Comparison of ENCODE assay signal across 8 cellular contexts in the genomic region with DNA sequence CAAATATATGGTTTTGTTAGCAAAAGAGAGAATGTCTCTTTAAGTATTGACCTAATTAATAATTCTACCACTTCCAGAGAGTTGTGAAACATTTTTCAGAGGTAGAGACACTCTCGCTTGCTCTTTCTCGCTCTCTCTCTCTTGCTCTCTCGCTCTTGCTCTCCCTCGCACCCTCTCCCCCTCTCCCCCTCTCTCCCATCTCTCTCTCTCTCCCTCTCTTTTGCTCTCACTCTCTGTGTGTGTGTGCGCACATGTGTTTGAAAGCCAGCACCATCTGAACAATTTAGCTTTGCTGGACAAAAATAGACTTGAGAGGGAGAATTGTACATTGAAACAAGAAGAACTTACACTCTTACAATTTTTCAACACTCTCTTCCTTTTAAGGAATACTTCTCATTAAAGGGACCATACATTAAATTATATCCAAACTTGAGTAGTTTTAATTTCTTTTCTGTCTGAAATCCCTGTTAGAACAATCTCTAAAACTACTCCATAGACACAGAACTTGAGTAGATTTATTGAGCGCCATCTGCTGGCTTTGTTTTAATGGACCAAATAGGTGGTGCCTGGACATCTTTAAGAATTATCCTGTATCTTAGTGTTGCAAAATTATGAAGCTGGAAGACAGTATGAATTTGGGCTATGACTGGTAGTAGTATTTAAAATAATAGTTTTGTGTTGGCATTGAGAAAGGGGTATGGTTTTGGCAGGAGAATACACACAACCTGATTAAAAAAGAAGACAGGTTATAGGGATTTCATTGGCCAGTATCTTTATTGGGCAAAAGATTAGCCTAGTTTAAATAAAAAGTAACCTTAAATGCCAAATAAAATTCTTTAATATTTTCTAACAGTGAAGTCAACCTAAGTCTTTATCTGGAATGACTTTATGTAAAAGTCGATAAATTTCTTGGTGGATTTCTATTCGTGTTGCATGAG.
DNase-seq lines count a peak whose midpoint lies in the region; ATAC-seq and TF ChIP-seq lines count a peak whose summit lies in the region.

No MANE protein-coding gene starts in this region.

- peaks cover 0 to 41% (median 5%) of the 10 kb centered on the region in 3 donors for H3K4me1 ChIP-seq in esophagus squamous epithelium

- H3K4me2 ChIP-seq in neural cell (ENCODE audit: low read length), result no peak overlapping the region

- no peaks in the 10 kb centered on the region for H3K9me3 Mint-ChIP-seq in activated CD4-positive, alpha-beta T cell treated with anti-CD3 and anti-CD28 coated beads, Interleukin-2, amount 10 ng/mL, durations not matched to agents 24 days and 14 days

- H3K9me2 ChIP-seq in neural cell (ENCODE audit: insufficient read depth, low read length), result no peaks in the 10 kb centered on the region

- TF ChIP-seq EP300 in neural cell (conservative IDR thresholded peaks at IDR 0.05; ENCODE audit: poor library complexity, severe bottlenecking), result no peak

- peak overlapping the region in 3 of 4 donors; percentile 57 to 66 (median 65) for H3K27ac ChIP-seq in esophagus squamous epithelium
- H3K27ac ChIP-seq in neural cell (ENCODE audit: low read length), result no peak overlapping the region

- no peak overlapping the region for H3K4me3 ChIP-seq in esophagus squamous epithelium
- no peak overlapping the region for H3K4me3 ChIP-seq in neural cell (ENCODE audit: low read length)

- H3K4me3 Mint-ChIP-seq in activated CD4-positive, alpha-beta T cell treated with anti-CD3 and anti-CD28 coated beads, Interleukin-2, amount 10 ng/mL, durations not matched to agents 24 days and 14 days, result no peak overlapping the region

- no peaks in the 10 kb centered on the region for H3K36me3 ChIP-seq in esophagus squamous epithelium
- no peaks in the 10 kb centered on the region for H3K36me3 ChIP-seq in neural cell (ENCODE audit: insufficient read depth, low read length)

- H3K9ac ChIP-seq in neural cell (ENCODE audit: low read length), result no peak overlapping the region

- TF ChIP-seq CTCF in esophagus squamous epithelium (IDR thresholded peaks at IDR 0.05) (peak; percentile 39 to 64 (median 53)), neural cell (IDR thresholded peaks at IDR 0.05; ENCODE audit: poor library complexity, severe bottlenecking) (peak; percentile 71)

- H4K20me1 ChIP-seq in neural cell (ENCODE audit: insufficient read depth), result no peaks in the 10 kb centered on the region

- no peaks in the 10 kb centered on the region for H3K9me3 ChIP-seq in esophagus squamous epithelium
- no peaks in the 10 kb centered on the region for H3K9me3 ChIP-seq in neural cell (ENCODE audit: low read length)

- H3F3A ChIP-seq in neural cell (ENCODE audit: insufficient read depth, low read length, poor library complexity, severe bottlenecking), result no peaks in the 10 kb centered on the region

- no peaks in the 10 kb centered on the region for H3K36me3 Mint-ChIP-seq in activated CD4-positive, alpha-beta T cell treated with anti-CD3 and anti-CD28 coated beads, Interleukin-2, amount 10 ng/mL, durations not matched to agents 24 days and 14 days (ENCODE audit: low read depth)

- intact Hi-C loops in activated CD4-positive, alpha-beta T cell treated with anti-CD3 and anti-CD28 coated beads, Interleukin-2, amount 10 ng/mL, durations not matched to agents 24 days and 14 days (cut with micrococcal nuclease), result loop anchor here (1.0 kb wide), 1 partner anchor 209 kb away; no protein-coding TSS in a partner anchor
- intact Hi-C loops in esophagus squamous epithelium (cut with DNase I), result no loop called here

- H3K4me1 Mint-ChIP-seq in activated CD4-positive, alpha-beta T cell treated with anti-CD3 and anti-CD28 coated beads, Interleukin-2, amount 10 ng/mL, durations not matched to agents 24 days and 14 days, result peaks cover 18% of the 10 kb centered on the region

- H3K27me3 ChIP-seq in esophagus squamous epithelium (no peaks in the 10 kb centered on the region), neural cell (ENCODE audit: insufficient read depth, low read depth, low read length) (no peaks in the 10 kb centered on the region)

- no peak for TF ChIP-seq POLR2A in esophagus squamous epithelium (IDR thresholded peaks at IDR 0.05)

- H3K27ac Mint-ChIP-seq in activated CD4-positive, alpha-beta T cell treated with anti-CD3 and anti-CD28 coated beads, Interleukin-2, amount 10 ng/mL, durations not matched to agents 24 days and 14 days, result no peak overlapping the region

- ATAC-seq in GM21423 (IDR thresholded peaks at IDR 0.05; ENCODE audit: unreplicated experiment), result no peak

- H3K27me3 Mint-ChIP-seq in activated CD4-positive, alpha-beta T cell treated with anti-CD3 and anti-CD28 coated beads, Interleukin-2, amount 10 ng/mL, durations not matched to agents 24 days and 14 days, result no peaks in the 10 kb centered on the region

- DNase-seq in activated CD4-positive, CD25-positive, alpha-beta regulatory T cell treated with anti-CD3 and anti-CD28 coated beads, Interleukin-2, amount 50 U/mL, for 16 hours (ENCODE audit: low read depth, low spot score), result peak; percentile 26
- no peak for DNase-seq in activated CD4-positive, CD25-positive, alpha-beta regulatory T cell treated with anti-CD3 and anti-CD28 coated beads, Interleukin-2, amount 50 U/mL, for 72 hours
- DNase-seq in NCI-H1694 (lab: John Stamatoyannopoulos, UW), result peak; percentile 26
- peak; percentile 84 for DNase-seq in activated CD4-positive, alpha-beta T cell treated with anti-CD3 and anti-CD28 coated beads, Interleukin-2, amount 10 ng/mL, durations not matched to agents 24 days and 14 days
- no peak for DNase-seq in esophagus squamous epithelium (lab: John Stamatoyannopoulos, UW)
- DNase-seq in NCI-H2029 treated with DMSO at 0.1 percent for 48 hours (lab: John Stamatoyannopoulos, UW), result no peak

- H3K79me2 ChIP-seq in neural cell (replicated peaks; ENCODE audit: insufficient read depth, low read length), result no peaks in the 10 kb centered on the region

- 59 to 71% methylated on average over 8 of the region's 8 CpGs for WGBS in esophagus squamous epithelium, 2 donors

- peak; percentile 69 for TF ChIP-seq RAD21 in neural cell (conservative IDR thresholded peaks at IDR 0.05)

- no peak overlapping the region for H2AFZ ChIP-seq in neural cell (ENCODE audit: low read depth, low read length)

TF ChIP-seq in neural cell, 6 proteins besides CTCF, POLR2A, EP300 and RAD21:
- TF ChIP-seq, protein P1, sequence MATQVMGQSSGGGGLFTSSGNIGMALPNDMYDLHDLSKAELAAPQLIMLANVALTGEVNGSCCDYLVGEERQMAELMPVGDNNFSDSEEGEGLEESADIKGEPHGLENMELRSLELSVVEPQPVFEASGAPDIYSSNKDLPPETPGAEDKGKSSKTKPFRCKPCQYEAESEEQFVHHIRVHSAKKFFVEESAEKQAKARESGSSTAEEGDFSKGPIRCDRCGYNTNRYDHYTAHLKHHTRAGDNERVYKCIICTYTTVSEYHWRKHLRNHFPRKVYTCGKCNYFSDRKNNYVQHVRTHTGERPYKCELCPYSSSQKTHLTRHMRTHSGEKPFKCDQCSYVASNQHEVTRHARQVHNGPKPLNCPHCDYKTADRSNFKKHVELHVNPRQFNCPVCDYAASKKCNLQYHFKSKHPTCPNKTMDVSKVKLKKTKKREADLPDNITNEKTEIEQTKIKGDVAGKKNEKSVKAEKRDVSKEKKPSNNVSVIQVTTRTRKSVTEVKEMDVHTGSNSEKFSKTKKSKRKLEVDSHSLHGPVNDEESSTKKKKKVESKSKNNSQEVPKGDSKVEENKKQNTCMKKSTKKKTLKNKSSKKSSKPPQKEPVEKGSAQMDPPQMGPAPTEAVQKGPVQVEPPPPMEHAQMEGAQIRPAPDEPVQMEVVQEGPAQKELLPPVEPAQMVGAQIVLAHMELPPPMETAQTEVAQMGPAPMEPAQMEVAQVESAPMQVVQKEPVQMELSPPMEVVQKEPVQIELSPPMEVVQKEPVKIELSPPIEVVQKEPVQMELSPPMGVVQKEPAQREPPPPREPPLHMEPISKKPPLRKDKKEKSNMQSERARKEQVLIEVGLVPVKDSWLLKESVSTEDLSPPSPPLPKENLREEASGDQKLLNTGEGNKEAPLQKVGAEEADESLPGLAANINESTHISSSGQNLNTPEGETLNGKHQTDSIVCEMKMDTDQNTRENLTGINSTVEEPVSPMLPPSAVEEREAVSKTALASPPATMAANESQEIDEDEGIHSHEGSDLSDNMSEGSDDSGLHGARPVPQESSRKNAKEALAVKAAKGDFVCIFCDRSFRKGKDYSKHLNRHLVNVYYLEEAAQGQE (IDR thresholded peaks at IDR 0.05; ENCODE audit: borderline replicate concordance), result no peak
- peak; percentile 79 for TF ChIP-seq SMC3 (conservative IDR thresholded peaks at IDR 0.05; ENCODE audit: poor library complexity)

Comparison
In these comparisons a context has a peak if more than half of its experiments do, and no peak if none do; other contexts are left out.
1. DNase-seq: peak in activated CD4-positive, CD25-positive, alpha-beta regulatory T cell treated with anti-CD3 and anti-CD28 coated beads, Interleukin-2, amount 50 U/mL, for 16 hours (single experiment), NCI-H1694 (single experiment) and activated CD4-positive, alpha-beta T cell treated with anti-CD3 and anti-CD28 coated beads, Interleukin-2, amount 10 ng/mL, durations not matched to agents 24 days and 14 days (single experiment); none in activated CD4-positive, CD25-positive, alpha-beta regulatory T cell treated with anti-CD3 and anti-CD28 coated beads, Interleukin-2, amount 50 U/mL, for 72 hours (single experiment), esophagus squamous epithelium (single experiment) and NCI-H2029 treated with DMSO at 0.1 percent for 48 hours (single experiment).